In genomic region chr10:95820363-95820762, GRCh38 we compare ENCODE assay signal across 13 cellular contexts.
DNase-seq lines count a peak whose midpoint lies in the region; ATAC-seq and TF ChIP-seq lines count a peak whose summit lies in the region.
"Had no signal": no experiment of that assay in that cellular context is flagged by ENCODE, and none has a peak within 500 bp of the region (broad histone marks: within the 10 kb centered on the region; RNA-seq: fewer than 3 reads in every experiment).

No MANE protein-coding gene starts in this region.

- TF ChIP-seq CTCF in GM06990 (IDR thresholded peaks at IDR 0.05; ENCODE audit: insufficient read depth, low read length, poor library complexity, severe bottlenecking), result peak; percentile 24
- TF ChIP-seq CTCF in SU-DHL-6 (IDR thresholded peaks at IDR 0.05; ENCODE audit: insufficient read depth, low read length, poor library complexity, severe bottlenecking), result no peak
- TF ChIP-seq CTCF in glutamatergic neuron (IDR thresholded peaks at IDR 0.05; ENCODE audit: partially characterized antibody, unreplicated experiment), result no peak
- TF ChIP-seq CTCF in foreskin fibroblast (IDR thresholded peaks at IDR 0.05; ENCODE audit: low read depth, low read length), result no peak

- H3K36me3 ChIP-seq in GM06990 (ENCODE audit: control insufficient read depth, insufficient read depth, low read length) (peaks cover 16% of the 10 kb centered on the region), SU-DHL-6 (ENCODE audit: low read length) (no peaks in the 10 kb centered on the region)
- H3K36me3 ChIP-seq: prostate gland had no signal

- H3K27me3 ChIP-seq in GM06990 (replicated peaks; ENCODE audit: control insufficient read depth, insufficient read depth, low read length) (no peaks in the 10 kb centered on the region), SU-DHL-6 (ENCODE audit: low read length) (no peaks in the 10 kb centered on the region)

- no peaks in the 10 kb centered on the region for H3K9me3 ChIP-seq in SU-DHL-6 (ENCODE audit: insufficient read depth, low read length)
- H3K9me3 ChIP-seq: mucosa of descending colon, prostate gland had no signal

- H3K9me3 Mint-ChIP-seq in glutamatergic neuron (ENCODE audit: unreplicated experiment), result no peaks in the 10 kb centered on the region
- no peaks in the 10 kb centered on the region for H3K9me3 Mint-ChIP-seq in activated T-helper 17 cell treated with anti-CD3 and anti-CD28 coated beads, Interleukin-2, amount 50 U/mL, for 72 hours

- H3K4me1 Mint-ChIP-seq in glutamatergic neuron (ENCODE audit: low read depth, unreplicated experiment), result no peaks in the 10 kb centered on the region
- H3K4me1 Mint-ChIP-seq in activated T-helper 17 cell treated with anti-CD3 and anti-CD28 coated beads, Interleukin-2, amount 50 U/mL, for 72 hours, result no peaks in the 10 kb centered on the region

- H3K9me2 ChIP-seq in SU-DHL-6 (replicated peaks; ENCODE audit: insufficient read depth, low read length), result no peaks in the 10 kb centered on the region

- H2AFZ ChIP-seq in SU-DHL-6 (ENCODE audit: low read depth, low read length, severe bottlenecking), result no peak overlapping the region

- no peak overlapping the region for H3K4me3 Mint-ChIP-seq in glutamatergic neuron (ENCODE audit: unreplicated experiment)
- no peak overlapping the region for H3K4me3 Mint-ChIP-seq in activated T-helper 17 cell treated with anti-CD3 and anti-CD28 coated beads, Interleukin-2, amount 50 U/mL, for 72 hours

- H3K9ac ChIP-seq in SU-DHL-6 (ENCODE audit: low read length), result no peak overlapping the region

- ATAC-seq in GM19351 (IDR thresholded peaks at IDR 0.05; ENCODE audit: unreplicated experiment) (peak; percentile 35), HG03175 (IDR thresholded peaks at IDR 0.05; ENCODE audit: unreplicated experiment) (peak; percentile 55)
- no peak for ATAC-seq in activated T-helper 17 cell treated with anti-CD3 and anti-CD28 coated beads, Interleukin-2, amount 50 U/mL, for 72 hours (replicated peaks)
- ATAC-seq: mucosa of descending colon; stimulated activated naive CD8-positive, alpha-beta T cell treated with anti-CD3 and anti-CD28 coated beads, Interleukin-15, amount 100 ng/mL, for 72 hours had no signal

- no peak overlapping the region; the same call in 1 of the 2 replicates for H3K27ac ChIP-seq in SU-DHL-6 (ENCODE audit: low read depth, low read length)
- H3K27ac ChIP-seq: prostate gland had no signal

- H3K79me2 ChIP-seq in SU-DHL-6 (ENCODE audit: insufficient read depth, low read length), result no peaks in the 10 kb centered on the region

- peak overlapping the region; percentile 18 for H3K4me2 ChIP-seq in SU-DHL-6 (ENCODE audit: low read depth, low read length, poor library complexity, severe bottlenecking)

- no peak overlapping the region for H3K27ac Mint-ChIP-seq in glutamatergic neuron (ENCODE audit: unreplicated experiment)
- H3K27ac Mint-ChIP-seq in activated T-helper 17 cell treated with anti-CD3 and anti-CD28 coated beads, Interleukin-2, amount 50 U/mL, for 72 hours, result no peak overlapping the region
- H3K27ac Mint-ChIP-seq: stimulated activated naive CD8-positive, alpha-beta T cell treated with anti-CD3 and anti-CD28 coated beads, Interleukin-15, amount 100 ng/mL, for 72 hours had no signal

- no peaks in the 10 kb centered on the region for H4K20me1 ChIP-seq in SU-DHL-6 (ENCODE audit: low read depth, low read length)

- H3K4me3 ChIP-seq in GM06990 (replicated peaks; ENCODE audit: low read depth, low read length) (no peak overlapping the region), SU-DHL-6 (ENCODE audit: insufficient read depth, low read length, poor library complexity, severe bottlenecking) (no peak overlapping the region), foreskin fibroblast (ENCODE audit: low read depth in 1 of 2, low read length in 2 of 2) (no peak overlapping the region)
- H3K4me3 ChIP-seq: mucosa of descending colon, prostate gland had no signal

- DNase-seq in GM06990 (ENCODE audit: extremely low read depth, insufficient read length), result peak; percentile 58
- no peak for DNase-seq in glutamatergic neuron
- DNase-seq in NCI-H226, result no peak
- no peak for DNase-seq in foreskin fibroblast
- DNase-seq: mucosa of descending colon; NCI-H2171 treated with DMSO at 0.1 percent for 48 hours; stimulated activated CD4-positive, alpha-beta T cell treated with anti-CD3 and anti-CD28 coated beads, Interleukin-2, amount 100 ng/mL, for 24 hours; stimulated activated naive CD8-positive, alpha-beta T cell treated with anti-CD3 and anti-CD28 coated beads, Interleukin-15, amount 100 ng/mL, for 72 hours had no signal

- no peaks in the 10 kb centered on the region for H3K27me3 Mint-ChIP-seq in glutamatergic neuron (ENCODE audit: unreplicated experiment)
- peaks cover 18% of the 10 kb centered on the region for H3K27me3 Mint-ChIP-seq in activated T-helper 17 cell treated with anti-CD3 and anti-CD28 coated beads, Interleukin-2, amount 50 U/mL, for 72 hours

- H3K36me3 Mint-ChIP-seq in glutamatergic neuron (ENCODE audit: unreplicated experiment), result no peaks in the 10 kb centered on the region
- H3K36me3 Mint-ChIP-seq in activated T-helper 17 cell treated with anti-CD3 and anti-CD28 coated beads, Interleukin-2, amount 50 U/mL, for 72 hours (ENCODE audit: low read depth), result no peaks in the 10 kb centered on the region

- H3F3A ChIP-seq in SU-DHL-6 (ENCODE audit: insufficient read depth), result no peaks in the 10 kb centered on the region
